ENCODE assay signal across 11 cellular contexts in the genomic region with DNA sequence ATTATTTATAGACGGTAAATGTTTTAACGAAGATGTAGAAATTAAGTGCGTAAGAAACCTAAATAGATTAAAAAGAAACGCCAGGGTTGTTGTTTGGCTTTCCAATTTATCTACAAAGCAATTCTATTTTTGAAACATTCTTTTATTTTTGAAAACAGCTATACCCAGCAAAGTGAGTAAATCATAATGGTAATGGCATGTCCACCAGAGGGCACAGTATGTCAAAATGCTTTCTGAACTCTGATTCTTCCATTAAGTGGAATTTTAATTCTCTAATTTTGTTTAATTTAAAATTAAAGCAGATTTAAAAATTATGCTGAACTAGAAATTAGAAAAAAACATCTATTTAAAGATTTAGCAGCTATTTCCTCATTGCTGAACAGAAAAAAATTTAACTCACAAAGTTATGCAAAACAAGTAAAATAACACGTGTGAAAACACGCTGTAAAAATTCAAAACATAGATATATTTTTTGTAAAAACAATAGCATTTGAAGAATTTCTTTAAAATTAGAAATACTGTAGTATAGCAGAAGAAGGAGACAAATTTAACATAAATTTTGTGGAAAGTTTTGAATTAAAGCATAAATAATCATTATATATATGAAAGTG. TPM values are rescaled to one million over a fixed set of nuclear protein-coding genes. Genes with fewer than 3 reads are reported as not detected.
DNase-seq lines count a peak whose midpoint lies in the region; ATAC-seq and TF ChIP-seq lines count a peak whose summit lies in the region.
"Had no signal": no experiment of that assay in that cellular context is flagged by ENCODE, and none has a peak within 500 bp of the region (broad histone marks: within the 10 kb centered on the region; RNA-seq: fewer than 3 reads in every experiment).

No MANE protein-coding gene starts in this region.

- DNase-seq in NCI-H146 (lab: John Stamatoyannopoulos, UW) (peak; percentile 33), dermis blood vessel endothelial cell (peak; percentile 73), progenitor cell of endocrine pancreas (ENCODE audit: low spot score, unreplicated experiment) (no peak), cerebellum (ENCODE audit: low spot score) (no peak)
- DNase-seq in stimulated activated CD4-positive, alpha-beta T cell treated with anti-CD3 and anti-CD28 coated beads, Interleukin-4, amount 100 ng/mL, for 24 hours: no peak
- DNase-seq: stimulated activated CD4-positive, alpha-beta T cell treated with anti-CD3 and anti-CD28 coated beads, Interleukin-2, amount 100 ng/mL, for 48 hours had no signal

- no peaks in the 10 kb centered on the region for H3K27me3 Mint-ChIP-seq in progenitor cell of endocrine pancreas
- H3K27me3 Mint-ChIP-seq: central memory CD8-positive, alpha-beta T cell had no signal

- ATAC-seq in HG02884 (IDR thresholded peaks at IDR 0.05; ENCODE audit: unreplicated experiment) (no peak), GM19035 (IDR thresholded peaks at IDR 0.05; ENCODE audit: unreplicated experiment) (no peak)

- H3K9me3 Mint-ChIP-seq in progenitor cell of endocrine pancreas (ENCODE audit: low read depth): peaks cover 7% of the 10 kb centered on the region
- H3K9me3 Mint-ChIP-seq: central memory CD8-positive, alpha-beta T cell had no signal

- TF ChIP-seq CTCF in GM12872 (IDR thresholded peaks at IDR 0.05; ENCODE audit: insufficient read depth, low read depth, low read length): peak; percentile 52; the same call in 2 of the 3 replicates
- TF ChIP-seq CTCF in progenitor cell of endocrine pancreas (IDR thresholded peaks at IDR 0.05; ENCODE audit: unreplicated experiment): peak; percentile 67

- peaks cover 30% of the 10 kb centered on the region for H3K4me1 Mint-ChIP-seq in progenitor cell of endocrine pancreas (ENCODE audit: low read depth)
- H3K4me1 Mint-ChIP-seq: central memory CD8-positive, alpha-beta T cell had no signal

- H3K4me3 Mint-ChIP-seq in progenitor cell of endocrine pancreas (ENCODE audit: low read depth): no peak overlapping the region
- H3K4me3 Mint-ChIP-seq: central memory CD8-positive, alpha-beta T cell had no signal

- peaks cover 15% of the 10 kb centered on the region for H3K36me3 Mint-ChIP-seq in progenitor cell of endocrine pancreas (ENCODE audit: insufficient read depth)

- H3K27ac Mint-ChIP-seq in progenitor cell of endocrine pancreas: no peak overlapping the region

RNA-seq across cellular contexts. Expression of a gene that starts 26.5 kb away (rescaled TPM):
- total RNA-seq in dermis blood vessel endothelial cell: under 0.01 and 0.23 TPM in 2 replicates
- 10.1 and 10.6 TPM in 2 replicates for total RNA-seq in progenitor cell of endocrine pancreas
- total RNA-seq in cerebellum: 0.09 TPM
- total RNA-seq: HT1080 had no signal

Comparison
In these comparisons a context has a peak if more than half of its experiments do, and no peak if none do; other contexts are left out.
1. DNase-seq: peak in NCI-H146 (single experiment) and dermis blood vessel endothelial cell (single experiment); none in progenitor cell of endocrine pancreas (single experiment), cerebellum (single experiment) and stimulated activated CD4-positive, alpha-beta T cell treated with anti-CD3 and anti-CD28 coated beads, Interleukin-4, amount 100 ng/mL, for 24 hours (single experiment).